8 cellular contexts compared by ENCODE assay signal in the genomic region with DNA sequence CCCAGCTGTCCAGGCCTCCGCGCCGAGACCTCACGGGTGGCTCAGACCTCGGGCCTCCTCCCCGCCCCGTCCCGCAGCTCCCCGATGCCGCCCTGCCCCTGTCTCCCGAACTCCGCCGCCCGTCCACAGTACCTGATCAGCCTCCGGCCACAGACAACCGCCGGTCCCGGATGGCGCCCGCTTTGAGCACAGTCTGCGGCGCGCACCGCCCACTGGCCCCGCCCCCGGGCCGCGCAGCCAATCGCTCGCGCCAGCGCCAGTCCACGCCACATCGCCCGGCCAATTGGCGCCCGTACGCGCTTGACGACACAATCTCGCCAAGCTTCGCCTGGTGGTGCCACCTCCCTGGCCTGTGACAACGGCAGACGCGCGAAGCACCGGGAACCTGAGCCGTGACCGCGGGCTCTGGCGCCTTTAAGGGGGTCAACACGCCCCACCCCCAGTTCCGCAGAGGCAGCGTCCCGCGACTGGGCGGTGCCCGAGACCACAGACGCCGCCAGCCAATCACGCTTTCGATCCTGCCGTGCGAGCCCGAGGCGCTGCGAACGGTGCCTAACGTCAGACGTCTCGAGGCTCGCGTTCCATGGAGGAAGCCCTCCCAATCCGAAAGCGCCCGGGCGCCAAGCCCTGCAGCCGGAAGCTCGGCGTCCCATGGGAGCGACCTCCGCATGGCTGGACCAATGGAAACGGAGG. TPM values are rescaled to one million over a fixed set of nuclear protein-coding genes. Genes with fewer than 3 reads are reported as not detected.
A peak's percentile ranks its signal among the peaks of the same experiment; 100 is the strongest.
DNase-seq lines count a peak whose midpoint lies in the region; ATAC-seq and TF ChIP-seq lines count a peak whose summit lies in the region.

A gene (minus strand): TSS at position 388 of the 693 bp plus-strand sequence. CDS start 116 bp downstream, at position 272.

- CTCF ChIA-PET in GM10248 (lab: Yijun Ruan, JAX) (interaction anchor here (0.7 to 1.5 kb wide), 3 partner anchors 13 to 121 kb away, joined by 3 to 8 read pairs (median 5); a partner anchor contains a TSS), SK-N-SH (lab: Yijun Ruan, JAX) (interaction anchor here (0.7 to 1.5 kb wide), 2 partner anchors 11 to 56 kb away, joined by 3 read pairs; no protein-coding TSS in a partner anchor)

- peaks cover 14% of the 10 kb centered on the region for H3F3A ChIP-seq in SK-N-SH (replicated peaks; ENCODE audit: insufficient read depth)

- H3K4me3 ChIP-seq in SK-N-SH (ENCODE audit: low read depth in 2 of 2, low read length in 1 of 2) = peak within 1 kb of the TSS; percentile 90 to 92

- TF ChIP-seq EP300 in SK-N-SH (IDR thresholded peaks at IDR 0.05; ENCODE audit: borderline replicate concordance in 1 of 2, low read depth in 1 of 2, low read length in 1 of 2) = no peak

- H3K4me1 ChIP-seq in SK-N-SH (ENCODE audit: control insufficient read depth in 1 of 2, insufficient read depth in 2 of 2, low read depth in 1 of 2, low read length in 1 of 2) = peaks cover 10 to 18% of the 10 kb centered on the region in 2 experiments; a peak in 3 of 4 replicates

- WGBS in SK-N-SH (ENCODE audit: low lambda C conversion rate) = 1% methylated on average over 19 of the region's 83 CpGs

- H3K27ac ChIP-seq in SK-N-SH (ENCODE audit: low read depth in 2 of 2, low read length in 1 of 2) (peak within 1 kb of the TSS; percentile 99), substantia nigra (ENCODE audit: low read depth, low read length, poor library complexity, severe bottlenecking) (peak within 1 kb of the TSS; percentile 100)

- no peaks in the 10 kb centered on the region for H3K9me2 ChIP-seq in SK-N-SH

- peak; percentile 97 for DNase-seq in GM10248 (ENCODE audit: extremely low spot score)
- peak; percentile 89 for DNase-seq in NCI-H1092 (lab: John Stamatoyannopoulos, UW)
- DNase-seq in SK-N-SH = peak; percentile 95
- DNase-seq in activated naive CD4-positive, alpha-beta T cell treated with anti-CD3 and anti-CD28 coated beads, Interleukin-2, amount 50 U/mL, for 16 hours = peak; percentile 96
- DNase-seq in germinal center (ENCODE audit: low spot score) = peak; percentile 97
- peak; percentile 91 for DNase-seq in non-pigmented ciliary epithelial cell (ENCODE audit: low read depth)
- DNase-seq in substantia nigra (lab: John Stamatoyannopoulos, UW) = peak; percentile 92 to 100 (median 98)

- peak; percentile 88 for ATAC-seq in HG02610 (IDR thresholded peaks at IDR 0.05; ENCODE audit: unreplicated experiment)

- no peak for TF ChIP-seq RAD21 in SK-N-SH (IDR thresholded peaks at IDR 0.05; ENCODE audit: low read length)

- H3K27me3 ChIP-seq in SK-N-SH (ENCODE audit: insufficient read depth) = no peaks in the 10 kb centered on the region

- H4K20me1 ChIP-seq in SK-N-SH (ENCODE audit: insufficient read depth) = peaks cover 20% of the 10 kb centered on the region

- TF ChIP-seq CTCF in GM10248 (IDR thresholded peaks at IDR 0.05; ENCODE audit: control extremely low read depth, extremely low read depth, low read depth, missing control alignments) (no peak), SK-N-SH (IDR thresholded peaks at IDR 0.05) (no peak)

- H3K36me3 ChIP-seq in SK-N-SH (replicated peaks in 1 of 2; ENCODE audit: control insufficient read depth in 1 of 2, insufficient read depth in 2 of 2, low read length in 1 of 2) = peaks cover 22 to 28% of the 10 kb centered on the region in 2 experiments

- peak within 1 kb of the TSS; percentile 77 for H3K4me2 ChIP-seq in SK-N-SH

- POLR2A ChIA-PET in GM10248 (lab: Yijun Ruan, JAX) = interaction anchor here (1.0 to 3.6 kb wide), 6 partner anchors 12 to 121 kb away, joined by 3 to 33 read pairs (median 4); a partner anchor contains a TSS
- POLR2A ChIA-PET in SK-N-SH (lab: Yijun Ruan, JAX) = interaction anchor here (0.8 to 1.6 kb wide), 7 partner anchors 10 to 156 kb away, joined by 3 to 7 read pairs (median 4); a partner anchor contains a TSS

- peak within 1 kb of the TSS; percentile 79; the same call in 1 of the 2 replicates for H2AFZ ChIP-seq in SK-N-SH (ENCODE audit: low read depth)

- H3K9ac ChIP-seq in SK-N-SH = peak within 1 kb of the TSS; percentile 97

- H3K79me2 ChIP-seq in SK-N-SH (ENCODE audit: insufficient read depth) = peaks cover 79% of the 10 kb centered on the region

- no peaks in the 10 kb centered on the region for H3K9me3 ChIP-seq in SK-N-SH

TF ChIP-seq in SK-N-SH, 30 proteins besides CTCF, POLR2A, EP300 and RAD21 (continues in another document):
- TF ChIP-seq NRF1 (IDR thresholded peaks at IDR 0.05; ENCODE audit: low read depth, low read length) (peak; percentile 43; the same call in 1 of the 2 replicates), RCOR1 (IDR thresholded peaks at IDR 0.05; ENCODE audit: low read length) (no peak), ELF1 (IDR thresholded peaks at IDR 0.05) (peak; percentile 53; the same call in 1 of the 2 replicates), CHD2 (IDR thresholded peaks at IDR 0.05; ENCODE audit: low read length, partially characterized antibody) (no peak), EZH2phosphoT487 (IDR thresholded peaks at IDR 0.05; ENCODE audit: borderline replicate concordance, low read depth) (no peak), TAF1 (IDR thresholded peaks at IDR 0.05; ENCODE audit: borderline replicate concordance, low read depth, low read length) (peak; percentile 81), NFIC (IDR thresholded peaks at IDR 0.05; ENCODE audit: borderline replicate concordance) (no peak), MXI1 (IDR thresholded peaks at IDR 0.05; ENCODE audit: low read depth, low read length) (peak; percentile 65), FOSL2 (IDR thresholded peaks at IDR 0.05; ENCODE audit: borderline replicate concordance, low read depth) (no peak), GATA2 (CRISPR knock-in tag; IDR thresholded peaks at IDR 0.05) (no peak), YY1 (IDR thresholded peaks at IDR 0.05; ENCODE audit: low read depth) (no peak; the same call in 1 of the 2 replicates), MEF2A (IDR thresholded peaks at IDR 0.05; ENCODE audit: borderline replicate concordance, low read depth) (no peak), RFX5 (IDR thresholded peaks at IDR 0.05; ENCODE audit: low read length) (peak; percentile 95), FOXM1 (IDR thresholded peaks at IDR 0.05; ENCODE audit: low read depth) (no peak), FOXJ3 (CRISPR knock-in tag; IDR thresholded peaks at IDR 0.05) (no peak), TEAD4 (IDR thresholded peaks at IDR 0.05; ENCODE audit: borderline replicate concordance, insufficient read depth) (no peak), TCF12 (IDR thresholded peaks at IDR 0.05) (peak; percentile 3; the same call in 1 of the 2 replicates)
- TF ChIP-seq, protein P1, sequence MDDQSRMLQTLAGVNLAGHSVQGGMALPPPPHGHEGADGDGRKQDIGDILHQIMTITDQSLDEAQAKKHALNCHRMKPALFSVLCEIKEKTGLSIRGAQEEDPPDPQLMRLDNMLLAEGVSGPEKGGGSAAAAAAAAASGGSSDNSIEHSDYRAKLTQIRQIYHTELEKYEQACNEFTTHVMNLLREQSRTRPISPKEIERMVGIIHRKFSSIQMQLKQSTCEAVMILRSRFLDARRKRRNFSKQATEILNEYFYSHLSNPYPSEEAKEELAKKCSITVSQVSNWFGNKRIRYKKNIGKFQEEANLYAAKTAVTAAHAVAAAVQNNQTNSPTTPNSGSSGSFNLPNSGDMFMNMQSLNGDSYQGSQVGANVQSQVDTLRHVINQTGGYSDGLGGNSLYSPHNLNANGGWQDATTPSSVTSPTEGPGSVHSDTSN (IDR thresholded peaks at IDR 0.05) = 0 out of 2 replicates have a peak, but pooled peaks have one; percentile 8
- TF ChIP-seq, protein P2, sequence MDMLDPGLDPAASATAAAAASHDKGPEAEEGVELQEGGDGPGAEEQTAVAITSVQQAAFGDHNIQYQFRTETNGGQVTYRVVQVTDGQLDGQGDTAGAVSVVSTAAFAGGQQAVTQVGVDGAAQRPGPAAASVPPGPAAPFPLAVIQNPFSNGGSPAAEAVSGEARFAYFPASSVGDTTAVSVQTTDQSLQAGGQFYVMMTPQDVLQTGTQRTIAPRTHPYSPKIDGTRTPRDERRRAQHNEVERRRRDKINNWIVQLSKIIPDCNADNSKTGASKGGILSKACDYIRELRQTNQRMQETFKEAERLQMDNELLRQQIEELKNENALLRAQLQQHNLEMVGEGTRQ (IDR thresholded peaks at IDR 0.05; ENCODE audit: borderline replicate concordance, low read depth, low read length) = no peak
- TF ChIP-seq, protein P3, sequence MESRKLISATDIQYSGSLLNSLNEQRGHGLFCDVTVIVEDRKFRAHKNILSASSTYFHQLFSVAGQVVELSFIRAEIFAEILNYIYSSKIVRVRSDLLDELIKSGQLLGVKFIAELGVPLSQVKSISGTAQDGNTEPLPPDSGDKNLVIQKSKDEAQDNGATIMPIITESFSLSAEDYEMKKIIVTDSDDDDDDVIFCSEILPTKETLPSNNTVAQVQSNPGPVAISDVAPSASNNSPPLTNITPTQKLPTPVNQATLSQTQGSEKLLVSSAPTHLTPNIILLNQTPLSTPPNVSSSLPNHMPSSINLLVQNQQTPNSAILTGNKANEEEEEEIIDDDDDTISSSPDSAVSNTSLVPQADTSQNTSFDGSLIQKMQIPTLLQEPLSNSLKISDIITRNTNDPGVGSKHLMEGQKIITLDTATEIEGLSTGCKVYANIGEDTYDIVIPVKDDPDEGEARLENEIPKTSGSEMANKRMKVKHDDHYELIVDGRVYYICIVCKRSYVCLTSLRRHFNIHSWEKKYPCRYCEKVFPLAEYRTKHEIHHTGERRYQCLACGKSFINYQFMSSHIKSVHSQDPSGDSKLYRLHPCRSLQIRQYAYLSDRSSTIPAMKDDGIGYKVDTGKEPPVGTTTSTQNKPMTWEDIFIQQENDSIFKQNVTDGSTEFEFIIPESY (IDR thresholded peaks at IDR 0.05; ENCODE audit: borderline replicate concordance, low read depth) = peak; percentile 64; the same call in 1 of the 2 replicates
- TF ChIP-seq, protein P4, sequence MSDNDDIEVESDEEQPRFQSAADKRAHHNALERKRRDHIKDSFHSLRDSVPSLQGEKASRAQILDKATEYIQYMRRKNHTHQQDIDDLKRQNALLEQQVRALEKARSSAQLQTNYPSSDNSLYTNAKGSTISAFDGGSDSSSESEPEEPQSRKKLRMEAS (IDR thresholded peaks at IDR 0.05; ENCODE audit: low read depth) = peak; percentile 84

RNA-seq across cellular contexts. Expression of the gene that starts here (rescaled TPM):
- 15.9 and 19.6 TPM in 2 replicates for polyA plus RNA-seq in SK-N-SH (2012; rRNA removed)
- 19.1 and 24.8 TPM in 2 replicates for polyA plus RNA-seq in SK-N-SH (2012; cell fraction: cytosol; rRNA removed)
- polyA plus RNA-seq in SK-N-SH (2012; cell fraction: nucleus; rRNA removed) = 25.6 and 42.1 TPM in 2 replicates

Comparison
In these comparisons a context has a peak if more than half of its experiments do, and no peak if none do; other contexts are left out.
1. Peak in every context shown above with its lines: DNase-seq, ATAC-seq, H3K4me3 ChIP-seq and H3K27ac ChIP-seq.